ENCODE assay signal across 1 cellular context in genomic region chr22:28795071-28795693, GRCh38.
TF ChIP-seq lines count a peak whose summit lies in the region.

No MANE protein-coding gene starts in this region.

TF ChIP-seq in IMR-90, 13 proteins besides CTCF, POLR2A, EP300 and RAD21 (continued from another document):
- no peak for TF ChIP-seq CHD1 (IDR thresholded peaks at IDR 0.05; ENCODE audit: low read depth, low read length)
